ENCODE assay signal across 14 cellular contexts in genomic region chr4:165118256-165118909, GRCh38. TPM values are rescaled to one million over a fixed set of nuclear protein-coding genes. Genes with fewer than 3 reads are reported as not detected.
A peak's percentile ranks its signal among the peaks of the same experiment; 100 is the strongest.
DNase-seq lines count a peak whose midpoint lies in the region; ATAC-seq and TF ChIP-seq lines count a peak whose summit lies in the region.
"Had no signal": no experiment of that assay in that cellular context is flagged by ENCODE, and none has a peak within 500 bp of the region (broad histone marks: within the 10 kb centered on the region; RNA-seq: fewer than 3 reads in every experiment).

No MANE protein-coding gene starts in this region.

- H3K4me1 Mint-ChIP-seq in activated T-helper 1 cell treated with anti-CD3 and anti-CD28 coated beads, Interleukin-12 subunit alpha, Interleukin-12 subunit beta, Interleukin-2, Interleukin-4 antibody, amounts not matched to agents 30 ng/mL and 10 ng/mL and 1 ng/mL, durations not matched to agents 14 hours and 24 hours and 36 hours (ENCODE audit: low read depth) = peaks cover 5% of the 10 kb centered on the region
- H3K4me1 Mint-ChIP-seq: B cell had no signal

- POLR2A ChIA-PET in RWPE1 (lab: Yijun Ruan, JAX; ENCODE audit: low non-redundant PET) = no interaction called here

- H3K27ac ChIP-seq in RWPE1 = no peak overlapping the region
- H3K27ac ChIP-seq: cardiac muscle cell, esophagus squamous epithelium, thyroid gland, WERI-Rb-1 had no signal

- no peak overlapping the region for H3K4me3 Mint-ChIP-seq in activated T-helper 1 cell treated with anti-CD3 and anti-CD28 coated beads, Interleukin-12 subunit alpha, Interleukin-12 subunit beta, Interleukin-2, Interleukin-4 antibody, amounts not matched to agents 30 ng/mL and 10 ng/mL and 1 ng/mL, durations not matched to agents 14 hours and 24 hours and 36 hours
- H3K4me3 Mint-ChIP-seq: B cell had no signal

- H3K27me3 Mint-ChIP-seq in activated T-helper 1 cell treated with anti-CD3 and anti-CD28 coated beads, Interleukin-12 subunit alpha, Interleukin-12 subunit beta, Interleukin-2, Interleukin-4 antibody, amounts not matched to agents 30 ng/mL and 10 ng/mL and 1 ng/mL, durations not matched to agents 14 hours and 24 hours and 36 hours (ENCODE audit: insufficient read depth) = peaks cover 25% of the 10 kb centered on the region

- TF ChIP-seq CTCF in RWPE1 (conservative IDR thresholded peaks at IDR 0.05; ENCODE audit: low read depth) = no peak

- DNase-seq in RWPE1 (ENCODE audit: low spot score) (no peak), AML-193 (lab: John Stamatoyannopoulos, UW) (no peak), NCI-H345 (lab: John Stamatoyannopoulos, UW) (no peak)
- DNase-seq in activated T-helper 1 cell treated with anti-CD3 and anti-CD28 coated beads, Interleukin-12 subunit alpha, Interleukin-12 subunit beta, Interleukin-2, Interleukin-4 antibody, amounts not matched to agents 30 ng/mL and 10 ng/mL and 1 ng/mL, durations not matched to agents 14 hours and 24 hours and 36 hours (ENCODE audit: low spot score) = no peak
- DNase-seq: esophagus squamous epithelium, SHP77, thyroid gland, WERI-Rb-1 had no signal

- H3K27ac Mint-ChIP-seq in activated T-helper 1 cell treated with anti-CD3 and anti-CD28 coated beads, Interleukin-12 subunit alpha, Interleukin-12 subunit beta, Interleukin-2, Interleukin-4 antibody, amounts not matched to agents 30 ng/mL and 10 ng/mL and 1 ng/mL, durations not matched to agents 14 hours and 24 hours and 36 hours = no peak overlapping the region
- H3K27ac Mint-ChIP-seq: B cell had no signal

- CTCF ChIA-PET in RWPE1 (lab: Yijun Ruan, JAX) = no interaction called here

- H3K36me3 Mint-ChIP-seq in activated T-helper 1 cell treated with anti-CD3 and anti-CD28 coated beads, Interleukin-12 subunit alpha, Interleukin-12 subunit beta, Interleukin-2, Interleukin-4 antibody, amounts not matched to agents 30 ng/mL and 10 ng/mL and 1 ng/mL, durations not matched to agents 14 hours and 24 hours and 36 hours (ENCODE audit: low read depth) = no peaks in the 10 kb centered on the region

- intact Hi-C loops in activated T-helper 1 cell treated with anti-CD3 and anti-CD28 coated beads, Interleukin-12 subunit alpha, Interleukin-12 subunit beta, Interleukin-2, Interleukin-4 antibody, amounts not matched to agents 30 ng/mL and 10 ng/mL and 1 ng/mL, durations not matched to agents 14 hours and 24 hours and 36 hours (cut with micrococcal nuclease) = no loop called here

- ATAC-seq in GM18505 (IDR thresholded peaks at IDR 0.05; ENCODE audit: unreplicated experiment) (peak; percentile 85), GM19467 (IDR thresholded peaks at IDR 0.05; ENCODE audit: unreplicated experiment) (peak; percentile 73), HG02852 (IDR thresholded peaks at IDR 0.05; ENCODE audit: unreplicated experiment) (peak; percentile 88), HG03457 (IDR thresholded peaks at IDR 0.05; ENCODE audit: unreplicated experiment) (peak; percentile 94)

- TF ChIP-seq POLR2A in GM18505 (IDR thresholded peaks at IDR 0.05; ENCODE audit: borderline replicate concordance, extremely low read depth, insufficient read depth, insufficient read length) = no peak

- no peaks in the 10 kb centered on the region for H3K9me3 Mint-ChIP-seq in activated T-helper 1 cell treated with anti-CD3 and anti-CD28 coated beads, Interleukin-12 subunit alpha, Interleukin-12 subunit beta, Interleukin-2, Interleukin-4 antibody, amounts not matched to agents 30 ng/mL and 10 ng/mL and 1 ng/mL, durations not matched to agents 14 hours and 24 hours and 36 hours

RNA-seq across cellular contexts. Expression of gene TMEM192, which starts 5.7 kb away (rescaled TPM):
- 8.1 and 10.5 TPM in 2 replicates for total RNA-seq in activated T-helper 1 cell treated with anti-CD3 and anti-CD28 coated beads, Interleukin-12 subunit alpha, Interleukin-12 subunit beta, Interleukin-2, Interleukin-4 antibody, amounts not matched to agents 30 ng/mL and 10 ng/mL and 1 ng/mL, durations not matched to agents 14 hours and 24 hours and 36 hours
